ENCODE assay signal across 12 cellular contexts in the genomic region with DNA sequence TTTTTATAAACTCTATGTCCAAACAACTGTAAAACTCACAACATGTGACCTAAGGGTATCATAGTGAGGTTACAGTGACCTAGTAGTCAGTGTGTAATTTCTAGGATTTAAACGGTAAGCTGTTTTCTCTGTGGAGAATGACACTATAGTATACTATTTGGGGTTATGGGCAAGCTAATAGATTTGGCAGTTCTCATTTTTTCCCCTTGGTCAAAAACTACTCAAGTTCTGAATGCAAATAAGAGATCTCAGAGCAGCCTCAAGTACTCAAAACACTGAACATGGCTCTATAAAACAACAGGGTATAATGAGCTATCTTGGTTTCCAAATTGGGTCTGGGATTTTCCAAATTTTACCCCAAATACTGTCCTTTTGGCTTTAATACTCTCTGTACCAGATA.
DNase-seq lines count a peak whose midpoint lies in the region; ATAC-seq and TF ChIP-seq lines count a peak whose summit lies in the region.
"Had no signal": no experiment of that assay in that cellular context is flagged by ENCODE, and none has a peak within 500 bp of the region (broad histone marks: within the 10 kb centered on the region; RNA-seq: fewer than 3 reads in every experiment).

No MANE protein-coding gene starts in this region.

- 29 to 38% (median 35%) methylated on average over 1 of the region's 1 CpG for WGBS in adrenal gland, 4 donors
- WGBS in transverse colon (ENCODE audit: low coverage in 1 of 2), 2 donors: 36 to 38% methylated on average over 1 of the region's 1 CpG

- TF ChIP-seq POLR2A in adrenal gland (IDR thresholded peaks at IDR 0.05) (no peak), transverse colon (IDR thresholded peaks at IDR 0.05) (no peak)

- no peak for TF ChIP-seq CTCF in adrenal gland (IDR thresholded peaks at IDR 0.05)
- TF ChIP-seq CTCF in left lung (IDR thresholded peaks at IDR 0.05): no peak
- TF ChIP-seq CTCF in transverse colon (IDR thresholded peaks at IDR 0.05): no peak

- H3K36me3 ChIP-seq in adrenal gland (replicated peaks in 1 of 2) (no peaks in the 10 kb centered on the region), left lung (no peaks in the 10 kb centered on the region), transverse colon (no peaks in the 10 kb centered on the region)

- no peak for TF ChIP-seq EP300 in transverse colon (IDR thresholded peaks at IDR 0.05; ENCODE audit: low read depth)

- H3K9me3 ChIP-seq in adrenal gland (replicated peaks in 1 of 3) (no peaks in the 10 kb centered on the region), left lung (peaks cover 0 to 13% of the 10 kb centered on the region in 2 donors), transverse colon (no peaks in the 10 kb centered on the region)

- peak; percentile 44 for ATAC-seq in Right ventricle myocardium inferior
- peak; percentile 40 for ATAC-seq in left lung
- no peak for ATAC-seq in HG02884 (IDR thresholded peaks at IDR 0.05; ENCODE audit: unreplicated experiment)

- H3K27ac ChIP-seq in adrenal gland: peak overlapping the region in 3 of 5 donors; percentile 52 to 78 (median 66)
- peak overlapping the region; percentile 34 to 40 for H3K27ac ChIP-seq in left lung
- peak overlapping the region; percentile 27 to 79 (median 66) for H3K27ac ChIP-seq in transverse colon
- H3K27ac ChIP-seq: PC-9 had no signal

- H3K4me1 ChIP-seq in adrenal gland (replicated peaks in 1 of 2) (peaks cover 0 to 16% of the 10 kb centered on the region in 2 donors), left lung (peaks cover 8 to 24% of the 10 kb centered on the region in 2 donors), transverse colon (peaks cover 14 to 41% (median 25%) of the 10 kb centered on the region in 4 donors)

- H3K27me3 ChIP-seq in adrenal gland (no peaks in the 10 kb centered on the region), left lung (no peaks in the 10 kb centered on the region), transverse colon (no peaks in the 10 kb centered on the region)

- in situ Hi-C loops in transverse colon (cut with MboI; ENCODE audit: low pct_ligation_motif_present in 1 of 4, low pct_unique_long_range_greater_than_20kb in 1 of 4, low sequenced_read_pairs in 3 of 4): no loop called here

- no peak overlapping the region for H3K4me3 ChIP-seq in adrenal gland
- no peak overlapping the region for H3K4me3 ChIP-seq in left lung
- no peak overlapping the region for H3K4me3 ChIP-seq in transverse colon
- H3K4me3 ChIP-seq: PC-9 had no signal

- intact Hi-C loops in Right ventricle myocardium inferior (cut with DNase I) (loop anchor here (5.0 kb wide), 1 partner anchor 48 kb away; no protein-coding TSS in a partner anchor), cardiac septum (cut with DNase I) (loop anchor here (5.0 kb wide), 2 partner anchors 48 to 328 kb away; a partner anchor contains a TSS), adrenal gland (cut with DNase I) (no loop called here), left lung (cut with DNase I) (no loop called here), transverse colon (cut with DNase I; ENCODE audit: low total_unique reads) (no loop called here)

- no peak for DNase-seq in Right ventricle myocardium inferior (ENCODE audit: missing footprints)
- no peak for DNase-seq in cardiac septum (ENCODE audit: low spot score)
- DNase-seq in adrenal gland: no peak
- DNase-seq in left lung: no peak
- no peak for DNase-seq in transverse colon
- DNase-seq in activated naive CD4-positive, alpha-beta T cell (lab: John Stamatoyannopoulos, UW): no peak
- DNase-seq in NCI-H2196 (lab: John Stamatoyannopoulos, UW; ENCODE audit: unreplicated experiment): no peak
- DNase-seq: activated effector memory CD4-positive, alpha-beta T cell treated with Interleukin-2 at 50 U/mL for 16 hours; GDM1; naive B cell had no signal

Comparison
In these comparisons a context has a peak if more than half of its experiments do, and no peak if none do; other contexts are left out.
1. intact Hi-C loops: an anchor here in Right ventricle myocardium inferior (5.0 kb wide) and cardiac septum (5.0 kb wide); none called in adrenal gland, left lung and transverse colon.